ENCODE assay signal across 9 cellular contexts in the genomic region with DNA sequence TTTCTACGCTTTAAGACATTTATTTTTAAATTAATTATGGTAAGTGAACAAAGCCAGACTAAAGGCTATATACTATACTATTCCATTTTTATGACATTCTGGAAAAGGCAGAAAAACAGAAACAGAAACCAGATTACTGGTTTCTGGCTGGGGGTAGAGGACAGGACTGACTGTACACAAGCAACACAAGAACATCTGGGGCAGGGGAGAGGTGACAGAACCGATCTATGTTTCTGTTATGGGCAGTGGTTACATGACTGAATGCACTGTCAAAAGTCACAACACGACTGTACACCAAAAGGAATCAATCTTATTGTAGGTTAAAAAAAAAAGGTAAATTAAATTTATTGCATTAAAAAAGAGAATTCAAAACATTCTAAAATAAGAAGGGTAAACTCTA.
DNase-seq lines count a peak whose midpoint lies in the region; ATAC-seq lines count a peak whose summit lies in the region.
"Had no signal": no experiment of that assay in that cellular context is flagged by ENCODE, and none has a peak within 500 bp of the region (broad histone marks: within the 10 kb centered on the region; RNA-seq: fewer than 3 reads in every experiment).

No MANE protein-coding gene starts in this region.

- ATAC-seq in GM21737 (IDR thresholded peaks at IDR 0.05; ENCODE audit: unreplicated experiment) (peak; percentile 77), HG03521 (IDR thresholded peaks at IDR 0.05; ENCODE audit: unreplicated experiment) (peak; percentile 77)
- peak; percentile 97 to 99 for ATAC-seq in natural killer cell treated with Interleukin-12 subunit alpha and Interleukin-12 subunit beta and Interleukin-15 and Interleukin-18, amount 100 ng/mL, for 72 hours

- H3K4me3 Mint-ChIP-seq in activated T-cell treated with anti-CD3 and anti-CD28 coated beads, Interleukin-2, amount 50 U/mL, for 24 hours, result no peak overlapping the region
- peak overlapping the region; percentile 78 for H3K4me3 Mint-ChIP-seq in natural killer cell treated with Interleukin-12 subunit alpha and Interleukin-12 subunit beta and Interleukin-15 and Interleukin-18, amount 100 ng/mL, for 72 hours

- peaks cover 25% of the 10 kb centered on the region for H3K4me1 Mint-ChIP-seq in activated T-cell treated with anti-CD3 and anti-CD28 coated beads, Interleukin-2, amount 50 U/mL, for 24 hours (ENCODE audit: low read depth)
- peaks cover 59 to 63% of the 10 kb centered on the region in 2 donors for H3K4me1 Mint-ChIP-seq in natural killer cell treated with Interleukin-12 subunit alpha and Interleukin-12 subunit beta and Interleukin-15 and Interleukin-18, amount 100 ng/mL, for 72 hours (ENCODE audit: low read depth in 2 of 2)

- peaks cover 82% of the 10 kb centered on the region for H3K36me3 Mint-ChIP-seq in activated T-cell treated with anti-CD3 and anti-CD28 coated beads, Interleukin-2, amount 50 U/mL, for 24 hours (ENCODE audit: low read depth)
- peaks cover 50% of the 10 kb centered on the region for H3K36me3 Mint-ChIP-seq in natural killer cell treated with Interleukin-12 subunit alpha and Interleukin-12 subunit beta and Interleukin-15 and Interleukin-18, amount 100 ng/mL, for 72 hours

- H3K27ac Mint-ChIP-seq in activated T-cell treated with anti-CD3 and anti-CD28 coated beads, Interleukin-2, amount 50 U/mL, for 24 hours, result peak overlapping the region; percentile 51
- H3K27ac Mint-ChIP-seq in natural killer cell treated with Interleukin-12 subunit alpha and Interleukin-12 subunit beta and Interleukin-15 and Interleukin-18, amount 100 ng/mL, for 72 hours, result peak overlapping the region; percentile 82 to 91

- no peak for DNase-seq in activated T-cell treated with anti-CD3 and anti-CD28 coated beads, Interleukin-2, amount 50 U/mL, for 24 hours
- no peak for DNase-seq in activated T-cell treated with anti-CD3 and anti-CD28 coated beads, Interleukin-2, amount 50 U/mL, for 48 hours
- peak; percentile 81 for DNase-seq in natural killer cell treated with Interleukin-12 subunit alpha and Interleukin-12 subunit beta and Interleukin-15 and Interleukin-18, amount 100 ng/mL, for 72 hours (ENCODE audit: low spot score)
- DNase-seq in DMS79 treated with DMSO at 0.1 percent for 48 hours (lab: John Stamatoyannopoulos, UW) (no peak), SK-N-DZ (ENCODE audit: low spot score) (no peak)
- no peak for DNase-seq in stimulated activated CD4-positive, alpha-beta T cell treated with anti-CD3 and anti-CD28 coated beads, Interleukin-4, amount 100 ng/mL, for 24 hours
- DNase-seq: NCI-H146 had no signal

- no peaks in the 10 kb centered on the region for H3K27me3 Mint-ChIP-seq in activated T-cell treated with anti-CD3 and anti-CD28 coated beads, Interleukin-2, amount 50 U/mL, for 24 hours
- H3K27me3 Mint-ChIP-seq in natural killer cell treated with Interleukin-12 subunit alpha and Interleukin-12 subunit beta and Interleukin-15 and Interleukin-18, amount 100 ng/mL, for 72 hours, result no peaks in the 10 kb centered on the region

- H3K9me3 Mint-ChIP-seq in activated T-cell treated with anti-CD3 and anti-CD28 coated beads, Interleukin-2, amount 50 U/mL, for 24 hours, result no peaks in the 10 kb centered on the region
- no peaks in the 10 kb centered on the region for H3K9me3 Mint-ChIP-seq in natural killer cell treated with Interleukin-12 subunit alpha and Interleukin-12 subunit beta and Interleukin-15 and Interleukin-18, amount 100 ng/mL, for 72 hours
